In genomic region chr13:44079413-44080205, GRCh38 we compare ENCODE assay signal across 15 cellular contexts.
"Had no signal": no experiment of that assay in that cellular context is flagged by ENCODE, and none has a peak within 500 bp of the region (broad histone marks: within the 10 kb centered on the region; RNA-seq: fewer than 3 reads in every experiment).

No MANE protein-coding gene starts in this region.

- H3K4me3 Mint-ChIP-seq: activated CD4-positive, alpha-beta memory T cell treated with anti-CD3 and anti-CD28 coated beads, Interleukin-2, amount 10 ng/mL, durations not matched to agents 7 days and 5 days; activated T-cell treated with anti-CD3 and anti-CD28 coated beads, Interleukin-2, amount 50 U/mL, for 4 hours; stimulated activated effector memory CD8-positive, alpha-beta T cell treated with anti-CD3 and anti-CD28 coated beads, Interleukin-12 subunit alpha, Interleukin-12 subunit beta, amount 100 ng/mL, for 72 hours; T-cell had no signal

- DNase-seq: activated CD4-positive, alpha-beta memory T cell treated with anti-CD3 and anti-CD28 coated beads, Interleukin-2, amount 10 ng/mL, durations not matched to agents 7 days and 5 days; activated effector memory CD4-positive, alpha-beta T cell treated with anti-CD3 and anti-CD28 coated beads, Interleukin-2, amount 50 U/mL, for 16 hours; activated T-cell treated with anti-CD3 and anti-CD28 coated beads, Interleukin-2, amount 50 U/mL, for 4 hours; colonic mucosa; hypothalamus; left colon; lower lobe of right lung; retina; T-cell; T-helper 9 cell had no signal

- H3K9me3 Mint-ChIP-seq: activated CD4-positive, alpha-beta memory T cell treated with anti-CD3 and anti-CD28 coated beads, Interleukin-2, amount 10 ng/mL, durations not matched to agents 7 days and 5 days; activated naive CD4-positive, alpha-beta T cell treated with anti-CD3 and anti-CD28 coated beads, Interleukin-2, amount 50 U/mL, for 72 hours; stimulated activated effector memory CD8-positive, alpha-beta T cell treated with anti-CD3 and anti-CD28 coated beads, Interleukin-12 subunit alpha, Interleukin-12 subunit beta, amount 100 ng/mL, for 72 hours had no signal

- ATAC-seq: activated naive CD4-positive, alpha-beta T cell treated with anti-CD3 and anti-CD28 coated beads, Interleukin-2, amount 50 U/mL, for 72 hours; activated T-cell treated with anti-CD3 and anti-CD28 coated beads, Interleukin-2, amount 50 U/mL, for 4 hours; left colon; lower lobe of right lung; stimulated activated effector memory CD8-positive, alpha-beta T cell treated with anti-CD3 and anti-CD28 coated beads, Interleukin-12 subunit alpha, Interleukin-12 subunit beta, amount 100 ng/mL, for 72 hours; T-cell had no signal

- H3K4me1 Mint-ChIP-seq: activated CD4-positive, alpha-beta memory T cell treated with anti-CD3 and anti-CD28 coated beads, Interleukin-2, amount 10 ng/mL, durations not matched to agents 7 days and 5 days; stimulated activated effector memory CD8-positive, alpha-beta T cell treated with anti-CD3 and anti-CD28 coated beads, Interleukin-12 subunit alpha, Interleukin-12 subunit beta, amount 100 ng/mL, for 72 hours; T-cell had no signal

- H3K4me1 ChIP-seq: colonic mucosa, lower lobe of right lung had no signal

- H3K36me3 ChIP-seq: colonic mucosa, esophagus muscularis mucosa, lower lobe of right lung, neutrophil, thoracic aorta had no signal

- H3K36me3 Mint-ChIP-seq: stimulated activated effector memory CD8-positive, alpha-beta T cell treated with anti-CD3 and anti-CD28 coated beads, Interleukin-12 subunit alpha, Interleukin-12 subunit beta, amount 100 ng/mL, for 72 hours; T-cell had no signal

- H3K27me3 ChIP-seq: colonic mucosa, esophagus muscularis mucosa, neutrophil had no signal

- H3K27ac Mint-ChIP-seq: activated CD4-positive, alpha-beta memory T cell treated with anti-CD3 and anti-CD28 coated beads, Interleukin-2, amount 10 ng/mL, durations not matched to agents 7 days and 5 days; activated naive CD4-positive, alpha-beta T cell treated with anti-CD3 and anti-CD28 coated beads, Interleukin-2, amount 50 U/mL, for 72 hours; stimulated activated effector memory CD8-positive, alpha-beta T cell treated with anti-CD3 and anti-CD28 coated beads, Interleukin-12 subunit alpha, Interleukin-12 subunit beta, amount 100 ng/mL, for 72 hours; T-cell had no signal

- H3K9me3 ChIP-seq: colonic mucosa, esophagus muscularis mucosa, lower lobe of right lung, neutrophil, thoracic aorta had no signal

- H3K4me3 ChIP-seq: colonic mucosa, esophagus muscularis mucosa, lower lobe of right lung, thoracic aorta had no signal

- H3K27ac ChIP-seq: colonic mucosa, esophagus muscularis mucosa, lower lobe of right lung, neutrophil, thoracic aorta had no signal
